In the genomic region with DNA sequence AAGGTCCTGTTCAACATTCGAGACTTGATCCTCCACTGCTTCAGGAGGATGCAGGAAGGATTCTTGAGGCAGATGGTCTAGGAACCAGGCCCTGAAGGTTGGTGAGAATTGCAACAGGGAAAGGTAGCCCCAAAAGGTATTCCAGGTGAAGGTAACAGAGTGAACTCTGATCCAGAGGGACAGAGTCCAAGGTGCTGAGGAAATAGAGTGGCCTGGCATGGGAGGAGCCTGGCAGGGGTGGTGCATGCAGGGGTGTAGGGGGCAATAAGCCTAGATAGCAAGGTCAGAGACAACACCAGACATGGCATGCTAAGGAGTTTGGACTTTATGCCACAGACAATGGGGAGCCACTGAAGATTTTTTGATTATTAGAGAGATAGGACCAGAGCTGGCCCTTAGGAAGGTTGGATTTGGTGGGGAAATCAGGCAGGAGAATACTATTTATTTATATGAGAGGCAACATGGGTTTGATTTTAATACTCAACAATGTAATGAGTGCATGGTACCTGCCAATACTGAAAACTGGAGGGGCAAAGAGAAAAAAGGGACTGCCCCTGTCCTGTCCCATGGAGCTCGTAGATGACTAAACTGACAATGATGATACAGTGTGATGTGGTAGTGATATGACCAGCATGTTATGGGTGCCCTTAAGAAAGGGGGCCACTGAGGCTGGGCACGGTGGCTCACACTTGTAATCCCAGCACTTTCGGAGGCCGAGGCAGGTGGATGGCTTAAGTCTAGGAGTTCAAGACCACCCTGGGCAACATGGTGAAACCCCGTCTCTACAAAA, we compare ENCODE assay signal across 28 cellular contexts. TPM values are rescaled to one million over a fixed set of nuclear protein-coding genes. Genes with fewer than 3 reads are reported as not detected.
DNase-seq lines count a peak whose midpoint lies in the region; ATAC-seq, FAIRE-seq and TF ChIP-seq lines count a peak whose summit lies in the region.
"Had no signal": no experiment of that assay in that cellular context is flagged by ENCODE, and none has a peak within 500 bp of the region (broad histone marks: within the 10 kb centered on the region; RNA-seq: fewer than 3 reads in every experiment).

No MANE protein-coding gene starts in this region.

- H3K27me3 ChIP-seq in OCI-LY3 (ENCODE audit: low read depth, low read length) (no peaks in the 10 kb centered on the region), small intestine (ENCODE audit: control insufficient read depth in 2 of 2, insufficient read depth in 2 of 2, low read length in 2 of 2) (no peaks in the 10 kb centered on the region), foreskin keratinocyte (no peaks in the 10 kb centered on the region), GM23248 (replicated peaks; ENCODE audit: insufficient read depth) (no peaks in the 10 kb centered on the region)
- H3K27me3 ChIP-seq: neutrophil, testis had no signal

- H3K4me1 ChIP-seq in OCI-LY3 (ENCODE audit: low read length) (peaks cover 67% of the 10 kb centered on the region), small intestine (ENCODE audit: control insufficient read depth in 2 of 2, insufficient read depth in 1 of 2, low read depth in 1 of 2, low read length in 1 of 2) (peaks cover 12 to 18% of the 10 kb centered on the region in 2 donors), foreskin keratinocyte (peaks cover 31% of the 10 kb centered on the region), GM23248 (ENCODE audit: insufficient read depth) (peaks cover 16% of the 10 kb centered on the region)

- FAIRE-seq in small intestine (lab: Jason Lieb, UNC): no peak
- FAIRE-seq: bronchial epithelial cell, RCC 7860 had no signal

- intact Hi-C loops in left colon (cut with DNase I, micrococcal nuclease): no loop called here

- no peaks in the 10 kb centered on the region for H3K9me2 ChIP-seq in GM23248 (ENCODE audit: insufficient read depth)

- peak; percentile 90 to 91 for ATAC-seq in activated T-cell treated with anti-CD3 and anti-CD28 coated beads, Interleukin-2, amount 50 U/mL, for 72 hours (replicated peaks in 1 of 2)
- ATAC-seq in left colon: peak; percentile 61
- ATAC-seq in foreskin keratinocyte: no peak
- no peak for ATAC-seq in HG03280 (IDR thresholded peaks at IDR 0.05; ENCODE audit: unreplicated experiment)

- peaks cover 63% of the 10 kb centered on the region for H3K4me1 Mint-ChIP-seq in activated T-cell treated with anti-CD3 and anti-CD28 coated beads, Interleukin-2, amount 50 U/mL, for 72 hours (ENCODE audit: low read depth)

- H3K4me3 ChIP-seq in OCI-LY3 (ENCODE audit: low read length): peak overlapping the region; percentile 36
- H3K4me3 ChIP-seq in small intestine (ENCODE audit: low read depth in 1 of 2, low read length in 2 of 2): no peak overlapping the region
- no peak overlapping the region for H3K4me3 ChIP-seq in GM23248
- H3K4me3 ChIP-seq: coronary artery, lung, skin epidermis, testis had no signal

- H4K20me1 ChIP-seq in OCI-LY3 (ENCODE audit: insufficient read depth, low read length): no peaks in the 10 kb centered on the region
- no peaks in the 10 kb centered on the region for H4K20me1 ChIP-seq in GM23248 (ENCODE audit: insufficient read depth)

- no peak overlapping the region; the same call in 1 of the 2 replicates for H3K9ac ChIP-seq in OCI-LY3 (ENCODE audit: low read length)
- H3K9ac ChIP-seq in GM23248: no peak overlapping the region

- in situ Hi-C loops in GM23248 (cut with MboI): no loop called here

- H3K27ac ChIP-seq in OCI-LY3 (ENCODE audit: low read length) (no peak overlapping the region; the same call in 1 of the 2 replicates), small intestine (ENCODE audit: low read depth in 1 of 2, low read length in 1 of 2) (peak overlapping the region; percentile 26 to 81), foreskin keratinocyte (no peak overlapping the region), GM23248 (no peak overlapping the region)
- H3K27ac ChIP-seq: coronary artery, neutrophil, skin epidermis had no signal

- peaks cover 16% of the 10 kb centered on the region for H3K27me3 Mint-ChIP-seq in activated T-cell treated with anti-CD3 and anti-CD28 coated beads, Interleukin-2, amount 50 U/mL, for 72 hours (ENCODE audit: low read depth)
- H3K27me3 Mint-ChIP-seq: B cell had no signal

- H3F3A ChIP-seq in GM23248 (ENCODE audit: insufficient read depth): 0 out of 2 replicates have a peak, but pooled peaks cover 5% of the 10 kb centered on the region

- H3K9me3 Mint-ChIP-seq in activated T-cell treated with anti-CD3 and anti-CD28 coated beads, Interleukin-2, amount 50 U/mL, for 72 hours: no peaks in the 10 kb centered on the region
- H3K9me3 Mint-ChIP-seq: activated CD4-positive, alpha-beta T cell treated with anti-CD3 and anti-CD28 coated beads, Interleukin-2, amount 10 ng/mL, durations not matched to agents 7 days and 5 days had no signal

- H3K9me3 ChIP-seq in OCI-LY3 (ENCODE audit: insufficient read depth, low read length) (no peaks in the 10 kb centered on the region), small intestine (ENCODE audit: control insufficient read depth, low read depth) (no peaks in the 10 kb centered on the region), GM23248 (ENCODE audit: low read depth) (no peaks in the 10 kb centered on the region)
- H3K9me3 ChIP-seq: neutrophil, testis had no signal

- no peak overlapping the region for H3K4me3 Mint-ChIP-seq in activated T-cell treated with anti-CD3 and anti-CD28 coated beads, Interleukin-2, amount 50 U/mL, for 72 hours
- H3K4me3 Mint-ChIP-seq: activated CD4-positive, alpha-beta T cell treated with anti-CD3 and anti-CD28 coated beads, Interleukin-2, amount 10 ng/mL, durations not matched to agents 7 days and 5 days; B cell had no signal

- H3K36me3 ChIP-seq in OCI-LY3 (replicated peaks; ENCODE audit: low read depth, low read length) (no peaks in the 10 kb centered on the region), small intestine (ENCODE audit: control insufficient read depth in 2 of 2, insufficient read depth in 2 of 2, low read length in 2 of 2) (no peaks in the 10 kb centered on the region), GM23248 (ENCODE audit: low read depth) (no peaks in the 10 kb centered on the region)
- H3K36me3 ChIP-seq: neutrophil had no signal

- H3K79me2 ChIP-seq in OCI-LY3 (ENCODE audit: low read length) (no peaks in the 10 kb centered on the region), GM23248 (ENCODE audit: insufficient read depth) (no peaks in the 10 kb centered on the region)

- H3K4me2 ChIP-seq in OCI-LY3 (ENCODE audit: low read length) (peak overlapping the region; percentile 67), GM23248 (ENCODE audit: unreplicated experiment) (no peak overlapping the region)

- H3K36me3 Mint-ChIP-seq in activated T-cell treated with anti-CD3 and anti-CD28 coated beads, Interleukin-2, amount 50 U/mL, for 72 hours (ENCODE audit: insufficient read depth in 2 of 2): no peaks in the 10 kb centered on the region

- no peak overlapping the region for H3K27ac Mint-ChIP-seq in activated T-cell treated with anti-CD3 and anti-CD28 coated beads, Interleukin-2, amount 50 U/mL, for 72 hours
- H3K27ac Mint-ChIP-seq: activated CD4-positive, alpha-beta T cell treated with anti-CD3 and anti-CD28 coated beads, Interleukin-2, amount 10 ng/mL, durations not matched to agents 7 days and 5 days; B cell had no signal

- DNase-seq in activated T-cell treated with anti-CD3 and anti-CD28 coated beads, Interleukin-2, amount 50 U/mL, for 72 hours: peak; percentile 15 to 26
- no peak for DNase-seq in activated T-cell treated with anti-CD3 and anti-CD28 coated beads, Interleukin-2, amount 50 U/mL, for 1 hour
- DNase-seq in left colon (peak; percentile 53 to 55), small intestine (peak; percentile 97), foreskin keratinocyte (no peak), GM23248 (no peak)
- DNase-seq: activated CD4-positive, alpha-beta T cell treated with anti-CD3 and anti-CD28 coated beads, Interleukin-2, amount 10 ng/mL, durations not matched to agents 7 days and 5 days; activated CD8-positive, alpha-beta memory T cell treated with anti-CD3 and anti-CD28 coated beads, Interleukin-2, amount 50 U/mL, for 48 hours; activated effector memory CD4-positive, alpha-beta T cell treated with Interleukin-2 at 50 U/mL for 16 hours; DMS79 treated with DMSO at 0.1 percent for 48 hours; islet precursor cell; KG1; MV-4-11; NCI-H1694; NCI-H524; NK-92 treated with Interleukin-12 subunit alpha and Interleukin-12 subunit beta, amount 100 ng/mL, for 24 hours; stimulated activated CD4-positive, alpha-beta T cell treated with anti-CD3 and anti-CD28 coated beads, Interleukin-2, amount 100 ng/mL, for 24 hours; T-helper 1 cell; testis had no signal

- 84 to 92% (median 88%) methylated on average over 6 of the region's 6 CpGs for WGBS in small intestine, 3 donors
- 91 to 95% methylated on average over 6 of the region's 6 CpGs for WGBS in GM23248 (ENCODE audit: low coverage in 1 of 2, low lambda C conversion rate in 2 of 2, missing lambda C conversion rate in 2 of 2), 2 experiments

- TF ChIP-seq CTCF in OCI-LY3 (IDR thresholded peaks at IDR 0.05; ENCODE audit: low read depth, low read length): no peak
- no peak for TF ChIP-seq CTCF in foreskin keratinocyte (conservative IDR thresholded peaks at IDR 0.05)

- no peak overlapping the region for H2AFZ ChIP-seq in OCI-LY3 (ENCODE audit: low read depth, low read length)
- no peak overlapping the region for H2AFZ ChIP-seq in GM23248

RNA-seq across cellular contexts. Expression of gene TMED10, which starts 50.5 kb away (rescaled TPM):
- total RNA-seq in activated T-cell treated with anti-CD3 and anti-CD28 coated beads, Interleukin-2, amount 50 U/mL, for 72 hours: 100 to 1,000 TPM; 187 to 235 TPM
- total RNA-seq in left colon (100 to 1,000 TPM; 333 to 360 TPM), foreskin keratinocyte (334 and 336 TPM in 2 replicates)
- polyA plus RNA-seq in small intestine (100 to 1,000 TPM in 1 of 3 donors, 10 to 100 TPM in 2; 26.4 to 260 (median 40.5) TPM), foreskin keratinocyte (243 and 254 TPM in 2 replicates), GM23248 (2016; fragmentation: Nextera tagmentation; extraction: Ambion mirVana) (540 and 553 TPM in 2 replicates)
- 359 and 363 TPM in 2 replicates for total RNA-seq in GM23248 (2014; rRNA removed; shearing (Covaris generic))

RNA-seq across cellular contexts. Expression of gene FOS, which starts 51.7 kb away (rescaled TPM):
- total RNA-seq in activated T-cell treated with anti-CD3 and anti-CD28 coated beads, Interleukin-2, amount 50 U/mL, for 72 hours: 10 to 100 TPM; 39.1 to 41.7 TPM
- 100 to 1,000 TPM; 220 to 877 TPM for total RNA-seq in left colon
- polyA plus RNA-seq in small intestine: 100 to 1,000 TPM in 2 of 3 donors, 10 to 100 TPM in 1; 71.6 to 344 (median 136) TPM
- 59.6 and 63.2 TPM in 2 replicates for total RNA-seq in foreskin keratinocyte
- polyA plus RNA-seq in foreskin keratinocyte: 24.5 and 33.4 TPM in 2 replicates
- 118 and 124 TPM in 2 replicates for total RNA-seq in GM23248 (2014; rRNA removed; shearing (Covaris generic))
- 107 and 110 TPM in 2 replicates for polyA plus RNA-seq in GM23248 (2016; fragmentation: Nextera tagmentation; extraction: Ambion mirVana)

Comparison
In these comparisons a context has a peak if more than half of its experiments do, and no peak if none do; other contexts are left out.
1. DNase-seq: peak in activated T-cell treated with anti-CD3 and anti-CD28 coated beads, Interleukin-2, amount 50 U/mL, for 72 hours (2 of 2), left colon (2 of 2) and small intestine (single experiment); none in activated T-cell treated with anti-CD3 and anti-CD28 coated beads, Interleukin-2, amount 50 U/mL, for 1 hour (single experiment), foreskin keratinocyte (0 of 2) and GM23248 (single experiment).
2. ATAC-seq: peak in activated T-cell treated with anti-CD3 and anti-CD28 coated beads, Interleukin-2, amount 50 U/mL, for 72 hours (2 of 2) and left colon (single experiment); none in foreskin keratinocyte (single experiment) and HG03280 (single experiment).
3. H3K27ac ChIP-seq: peak in small intestine (2 of 2); none in OCI-LY3 (single experiment), foreskin keratinocyte (single experiment) and GM23248 (single experiment).